ENCODE assay signal across 8 cellular contexts in genomic region chr4:41881931-41882621, GRCh38. TPM values are rescaled to one million over a fixed set of nuclear protein-coding genes. Genes with fewer than 3 reads are reported as not detected.
A peak's percentile ranks its signal among the peaks of the same experiment; 100 is the strongest.
DNase-seq lines count a peak whose midpoint lies in the region; ATAC-seq and TF ChIP-seq lines count a peak whose summit lies in the region.

No MANE protein-coding gene starts in this region.

- peak overlapping the region; percentile 60 for H3K14ac ChIP-seq in neuronal stem cell (ENCODE audit: low read length)

- H3K27ac ChIP-seq in CD8-positive, alpha-beta memory T cell (ENCODE audit: low read depth, low read length): no peak overlapping the region
- H3K27ac ChIP-seq in neuronal stem cell (replicated peaks; ENCODE audit: low read length): no peak overlapping the region

- H3K18ac ChIP-seq in neuronal stem cell (ENCODE audit: low read length): peak overlapping the region; percentile 78

- H3K4ac ChIP-seq in neuronal stem cell (ENCODE audit: low read length): no peak overlapping the region

- no peak overlapping the region for H4K91ac ChIP-seq in neuronal stem cell (ENCODE audit: low read depth, low read length, poor library complexity)

- H3K27me3 Mint-ChIP-seq in CD8-positive, alpha-beta memory T cell: peaks cover 52 to 64% of the 10 kb centered on the region in 2 donors

- ATAC-seq in GM21526 (IDR thresholded peaks at IDR 0.05; ENCODE audit: low FRiP score, unreplicated experiment): no peak
- no peak for ATAC-seq in GM19023 (IDR thresholded peaks at IDR 0.05; ENCODE audit: unreplicated experiment)

- DNase-seq in CD8-positive, alpha-beta memory T cell: no peak
- no peak for DNase-seq in neuronal stem cell (ENCODE audit: low spot score)
- no peak for DNase-seq in NCI-H446 treated with DMSO at 0.1 percent for 48 hours (lab: John Stamatoyannopoulos, UW)
- DNase-seq in NCI-H2081 treated with DMSO at 0.1 percent for 48 hours (lab: John Stamatoyannopoulos, UW): no peak

- peak overlapping the region; percentile 27 for H3K23ac ChIP-seq in neuronal stem cell (ENCODE audit: low read depth, low read length, poor library complexity)

- no CpG with 5 or more reads among the region's 53 CpGs for WGBS in neuronal stem cell (ENCODE audit: extremely low coverage in 2 of 2, insufficient read length in 2 of 2, insufficient replicate concordance in 1 of 2), 2 donors

- H2AFZ ChIP-seq in neuronal stem cell (ENCODE audit: low read length): peak overlapping the region; percentile 85

- no peak overlapping the region for H2BK15ac ChIP-seq in neuronal stem cell (ENCODE audit: low read length)

- no peak overlapping the region for H3K9ac ChIP-seq in endocrine pancreas (ENCODE audit: control insufficient read depth, insufficient read depth, low read length)
- peak overlapping the region; percentile 3 for H3K9ac ChIP-seq in neuronal stem cell (ENCODE audit: low read depth, low read length, poor library complexity)

- CTCF ChIA-PET in CD8-positive, alpha-beta memory T cell (lab: Charles Lee): no interaction called here

- no peak for TF ChIP-seq RAD21 in Ishikawa (IDR thresholded peaks at IDR 0.05; ENCODE audit: low read depth)

- no peaks in the 10 kb centered on the region for H3K36me3 Mint-ChIP-seq in CD8-positive, alpha-beta memory T cell

- peaks cover 23% of the 10 kb centered on the region for H3K27me3 ChIP-seq in CD8-positive, alpha-beta memory T cell (ENCODE audit: insufficient read depth, low read length, poor library complexity, severe bottlenecking)
- H3K27me3 ChIP-seq in endocrine pancreas (ENCODE audit: control insufficient read depth, insufficient read depth, low read length) (peaks cover 13% of the 10 kb centered on the region), neuronal stem cell (ENCODE audit: control insufficient read depth in 3 of 3, insufficient read depth in 3 of 3, low read depth in 1 of 3, low read length in 3 of 3) (peaks cover 45 to 97% (median 54%) of the 10 kb centered on the region in 3 experiments)

- no peaks in the 10 kb centered on the region for H3K9me3 Mint-ChIP-seq in CD8-positive, alpha-beta memory T cell

- H3K4me3 ChIP-seq in CD8-positive, alpha-beta memory T cell (ENCODE audit: low read length): peak overlapping the region; percentile 43
- H3K4me3 ChIP-seq in endocrine pancreas (ENCODE audit: control insufficient read depth, insufficient read depth, low read length) (peak overlapping the region; percentile 34), neuronal stem cell (ENCODE audit: low read length in 2 of 2) (peak overlapping the region; percentile 16 to 68)

- H2BK5ac ChIP-seq in neuronal stem cell (ENCODE audit: low read length): peak overlapping the region; percentile 57

- no peaks in the 10 kb centered on the region for H3K9me3 ChIP-seq in CD8-positive, alpha-beta memory T cell (ENCODE audit: low read length)
- H3K9me3 ChIP-seq in endocrine pancreas (ENCODE audit: control insufficient read depth, low read length): no peaks in the 10 kb centered on the region
- peaks cover 4 to 15% of the 10 kb centered on the region in 2 donors for H3K9me3 ChIP-seq in neuronal stem cell (replicated peaks in 1 of 2; ENCODE audit: control insufficient read depth in 2 of 2, insufficient read depth in 1 of 2, low read depth in 1 of 2, low read length in 2 of 2)

- TF ChIP-seq EP300 in Ishikawa (IDR thresholded peaks at IDR 0.05; ENCODE audit: borderline replicate concordance): no peak

- H3K4me3 Mint-ChIP-seq in CD8-positive, alpha-beta memory T cell: peak overlapping the region in 6 of 7 donors; percentile 54 to 83 (median 75)

- POLR2A ChIA-PET in CD8-positive, alpha-beta memory T cell (lab: Charles Lee): no interaction called here

- no peak overlapping the region for H2BK12ac ChIP-seq in neuronal stem cell (ENCODE audit: low read length)

- H2BK120ac ChIP-seq in neuronal stem cell (ENCODE audit: low read depth, low read length): no peak overlapping the region

- H3K79me1 ChIP-seq in neuronal stem cell (ENCODE audit: low read depth, low read length): no peaks in the 10 kb centered on the region

- no peaks in the 10 kb centered on the region for H3K36me3 ChIP-seq in CD8-positive, alpha-beta memory T cell (ENCODE audit: insufficient read depth, low read length)
- H3K36me3 ChIP-seq in endocrine pancreas (ENCODE audit: control insufficient read depth, insufficient read depth, low read length) (no peaks in the 10 kb centered on the region), neuronal stem cell (replicated peaks in 1 of 2; ENCODE audit: control insufficient read depth in 2 of 2, insufficient read depth in 2 of 2, low read length in 2 of 2) (no peaks in the 10 kb centered on the region)

- no peak overlapping the region for H3K27ac Mint-ChIP-seq in CD8-positive, alpha-beta memory T cell

- H3K4me1 Mint-ChIP-seq in CD8-positive, alpha-beta memory T cell: peaks cover 17 to 34% (median 25%) of the 10 kb centered on the region in 3 donors

- H2AK5ac ChIP-seq in neuronal stem cell (ENCODE audit: low read depth, low read length): no peak overlapping the region

- peaks cover 5% of the 10 kb centered on the region for H3K4me1 ChIP-seq in CD8-positive, alpha-beta memory T cell (ENCODE audit: insufficient read depth, low read length)
- H3K4me1 ChIP-seq in endocrine pancreas (ENCODE audit: control insufficient read depth, insufficient read depth, low read length): no peaks in the 10 kb centered on the region
- peaks cover 8 to 22% of the 10 kb centered on the region in 2 donors for H3K4me1 ChIP-seq in neuronal stem cell (ENCODE audit: control insufficient read depth in 2 of 2, insufficient read depth in 1 of 2, low read depth in 1 of 2, low read length in 2 of 2)

- peak overlapping the region; percentile 80 for H3K4me2 ChIP-seq in neuronal stem cell (ENCODE audit: insufficient read depth, low read length, poor library complexity, severe bottlenecking)

- H4K8ac ChIP-seq in neuronal stem cell (ENCODE audit: low read depth, low read length): no peak overlapping the region

TF ChIP-seq in Ishikawa, 13 proteins besides CTCF, POLR2A, EP300 and RAD21:
- TF ChIP-seq ZBTB7A (IDR thresholded peaks at IDR 0.05; ENCODE audit: low read depth): peak; percentile 67; the same call in 1 of the 2 replicates
- TF ChIP-seq MAX (IDR thresholded peaks at IDR 0.05): no peak
- 0 out of 2 replicates have a peak, but pooled peaks have one; percentile 36 for TF ChIP-seq TEAD4 (IDR thresholded peaks at IDR 0.05)
TF ChIP-seq in Ishikawa: peak in this region for 2.

RNA-seq across cellular contexts. Expression of gene TMEM33, which starts 53.2 kb away (rescaled TPM):
- total RNA-seq in CD8-positive, alpha-beta memory T cell: 10 to 100 TPM; 86.1 to 86.8 TPM
- polyA plus RNA-seq in CD8-positive, alpha-beta memory T cell: 25.0 TPM
- 29.4 TPM for polyA plus RNA-seq in neuronal stem cell (2013, experiment 1 of 2)
- 32.7 TPM for polyA plus RNA-seq in neuronal stem cell (2013, experiment 2 of 2)
